In genomic region chr7:81690688-81691087, GRCh38 we compare ENCODE assay signal across 1 cellular context.
TF ChIP-seq lines count a peak whose summit lies in the region.

No MANE protein-coding gene starts in this region.

TF ChIP-seq in GM23338, 12 proteins besides CTCF, POLR2A, EP300 and RAD21:
- TF ChIP-seq STAT1 (IDR thresholded peaks at IDR 0.05; ENCODE audit: unreplicated experiment) (no peak), CREB1 (CRISPR knock-in tag; IDR thresholded peaks at IDR 0.05; ENCODE audit: low read depth) (no peak)
